In genomic region chr1:7634841-7635240, GRCh38 we compare ENCODE assay signal across 37 cellular contexts.
DNase-seq lines count a peak whose midpoint lies in the region; ATAC-seq, FAIRE-seq and TF ChIP-seq lines count a peak whose summit lies in the region.
"Had no signal": no experiment of that assay in that cellular context is flagged by ENCODE, and none has a peak within 500 bp of the region (broad histone marks: within the 10 kb centered on the region; RNA-seq: fewer than 3 reads in every experiment).

No MANE protein-coding gene starts in this region.

- H3K9me2 ChIP-seq in GM23338 (ENCODE audit: insufficient read depth): no peaks in the 10 kb centered on the region

- H4K5ac ChIP-seq in H1 (ENCODE audit: insufficient read length, low read depth, low read length): no peak overlapping the region

- H3K14ac ChIP-seq in H1 (ENCODE audit: insufficient read length): no peak overlapping the region

- H3K4me2 ChIP-seq in GM23338 (no peak overlapping the region), H1 (ENCODE audit: insufficient read depth in 1 of 2, low read depth in 2 of 2, low read length in 2 of 2) (no peak overlapping the region), osteoblast (ENCODE audit: insufficient read depth, low read length) (no peak overlapping the region)
- H3K4me2 ChIP-seq: A549; BLaER1; BLaER1 treated with 17β-estradiol and CSF1 and Interleukin-3, amounts not matched to agents 10 nM and 100 nM had no signal

- no peak overlapping the region for H3K4me3 ChIP-seq in left ventricle myocardium inferior
- H3K4me3 ChIP-seq in GM23338: no peak overlapping the region
- H3K4me3 ChIP-seq in H1 (ENCODE audit: extremely low read depth in 1 of 4, insufficient read depth in 2 of 4, low read depth in 3 of 4, low read length in 4 of 4): no peak overlapping the region
- H3K4me3 ChIP-seq in osteoblast (ENCODE audit: insufficient read depth, low read length): no peak overlapping the region
- H3K4me3 ChIP-seq: A549; BLaER1; BLaER1 treated with 17β-estradiol and CSF1 and Interleukin-3, amounts not matched to agents 10 nM and 100 nM had no signal

- no peak for FAIRE-seq in H1 (lab: Jason Lieb, UNC)
- FAIRE-seq: A204.1, A549, D721Med had no signal

- no peak overlapping the region for H3K56ac ChIP-seq in H1 (replicated peaks; ENCODE audit: insufficient read length, low read depth, low read length)

- no peaks in the 10 kb centered on the region for H3K4me1 ChIP-seq in left ventricle myocardium inferior
- no peaks in the 10 kb centered on the region for H3K4me1 ChIP-seq in GM23338 (ENCODE audit: insufficient read depth)
- peaks cover 0 to 4% (median under 1%) of the 10 kb centered on the region in 4 experiments; a peak in 2 of 7 replicates for H3K4me1 ChIP-seq in H1 (replicated peaks in 1 of 4; ENCODE audit: control insufficient read depth in 3 of 4, insufficient read depth in 4 of 4, low read length in 3 of 4)
- no peaks in the 10 kb centered on the region for H3K4me1 ChIP-seq in osteoblast (ENCODE audit: insufficient read depth, low read length)
- H3K4me1 ChIP-seq: A549, BLaER1, Caco-2 had no signal

- H3K9ac ChIP-seq in H1 (replicated peaks in 1 of 4; ENCODE audit: extremely low read depth in 1 of 4, low read depth in 3 of 4, low read length in 3 of 4): no peak overlapping the region
- H3K9ac ChIP-seq: BLaER1; BLaER1 treated with 17β-estradiol and CSF1 and Interleukin-3, amounts not matched to agents 10 nM and 100 nM had no signal

- ATAC-seq in Right ventricle myocardium inferior (no peak), GM23338 (no peak), HG02588 (IDR thresholded peaks at IDR 0.05; ENCODE audit: unreplicated experiment) (no peak), esophagus mucosa (no peak)
- ATAC-seq: A549; CD8-positive, alpha-beta T cell had no signal

- H3K9me3 Mint-ChIP-seq in GM23338: no peaks in the 10 kb centered on the region
- H3K9me3 Mint-ChIP-seq: CD14-positive monocyte; CD4-positive, alpha-beta memory T cell; CD4-positive, alpha-beta T cell; CD4-positive, CD25-positive, alpha-beta regulatory T cell; CD8-positive, alpha-beta memory T cell; CD8-positive, alpha-beta T cell had no signal

- H2AFZ ChIP-seq in GM23338 (no peak overlapping the region), H1 (ENCODE audit: low read length) (no peak overlapping the region), osteoblast (ENCODE audit: low read length) (no peak overlapping the region)

- POLR2A ChIA-PET in H1 (lab: Charles Lee; ENCODE audit: partially characterized antibody): no interaction called here

- no peaks in the 10 kb centered on the region for H3K23me2 ChIP-seq in H1 (ENCODE audit: low read depth, low read length)

- TF ChIP-seq CTCF in left ventricle myocardium inferior (IDR thresholded peaks at IDR 0.05; ENCODE audit: borderline replicate concordance) (no peak), GM23338 (conservative IDR thresholded peaks at IDR 0.05; ENCODE audit: low read depth in 2 of 2) (no peak), H1 (IDR thresholded peaks at IDR 0.05; ENCODE audit: control extremely low read depth in 1 of 3, insufficient read depth in 1 of 3, low read depth in 1 of 3, low read length in 3 of 3) (no peak), osteoblast (IDR thresholded peaks at IDR 0.05; ENCODE audit: extremely low read depth, low read depth, low read length) (no peak)

- H3K27ac ChIP-seq in left ventricle myocardium inferior (replicated peaks) (no peak overlapping the region), GM23338 (ENCODE audit: low read depth) (no peak overlapping the region), H1 (ENCODE audit: low read depth, low read length) (no peak overlapping the region), osteoblast (ENCODE audit: low read depth, low read length) (no peak overlapping the region)
- H3K27ac ChIP-seq: 22Rv1; A549; BLaER1; BLaER1 treated with 17β-estradiol and CSF1 and Interleukin-3, amounts not matched to agents 10 nM and 100 nM; C4-2B had no signal

- H3K9me3 ChIP-seq in left ventricle myocardium inferior (replicated peaks) (no peaks in the 10 kb centered on the region), H1 (ENCODE audit: insufficient read depth in 2 of 2, low read depth in 1 of 2, low read length in 1 of 2) (no peaks in the 10 kb centered on the region), osteoblast (ENCODE audit: low read depth, low read length) (no peaks in the 10 kb centered on the region)
- H3K9me3 ChIP-seq: A549; BE2C; BLaER1; BLaER1 treated with 17β-estradiol and CSF1 and Interleukin-3, amounts not matched to agents 10 nM and 100 nM; Caco-2 had no signal

- no peak overlapping the region for H3K4ac ChIP-seq in H1 (replicated peaks; ENCODE audit: insufficient read length, low read depth, low read length)

- TF ChIP-seq EP300 in H1 (IDR thresholded peaks at IDR 0.05; ENCODE audit: borderline replicate concordance in 1 of 2, low read depth in 2 of 2, low read length in 2 of 2): no peak

- CTCF ChIA-PET in H1 (lab: Charles Lee; ENCODE audit: partially characterized antibody): interaction anchor here (1.1 to 1.3 kb wide), 2 partner anchors 15 to 97 kb away, joined by 3 to 4 read pairs; no protein-coding TSS in a partner anchor

- intact Hi-C loops in Right ventricle myocardium inferior (cut with DNase I): no loop called here
- intact Hi-C loops in left ventricle myocardium inferior (cut with micrococcal nuclease): no loop called here

- H2BK20ac ChIP-seq in H1 (ENCODE audit: low read length): no peak overlapping the region

- H3K27ac Mint-ChIP-seq in GM23338: 0 out of 2 replicates have a peak overlapping the region, but pooled peaks have one; percentile 44
- H3K27ac Mint-ChIP-seq: B cell; CD4-positive, alpha-beta memory T cell; CD4-positive, alpha-beta T cell; CD4-positive, CD25-positive, alpha-beta regulatory T cell; CD8-positive, alpha-beta memory T cell; CD8-positive, alpha-beta T cell had no signal

- no peak overlapping the region for H4K91ac ChIP-seq in H1 (replicated peaks; ENCODE audit: insufficient read length, low read length)

- H4K20me1 ChIP-seq in GM23338 (replicated peaks; ENCODE audit: insufficient read depth) (no peaks in the 10 kb centered on the region), H1 (replicated peaks in 1 of 2; ENCODE audit: control insufficient read depth in 1 of 2, insufficient read depth in 2 of 2, low read length in 2 of 2) (no peaks in the 10 kb centered on the region), osteoblast (ENCODE audit: insufficient read depth, low read length) (no peaks in the 10 kb centered on the region)
- H4K20me1 ChIP-seq: BLaER1 had no signal

- TF ChIP-seq RAD21 in H1 (IDR thresholded peaks at IDR 0.05 in 1 of 2, conservative IDR thresholded peaks at IDR 0.05 in 1 of 2; ENCODE audit: low read depth in 2 of 2, low read length in 2 of 2): no peak

- no peak for TF ChIP-seq POLR2A in H1 (IDR thresholded peaks at IDR 0.05; ENCODE audit: control extremely low read depth in 1 of 2, low read depth in 2 of 2, low read length in 2 of 2)

- H3K79me2 ChIP-seq in GM23338 (replicated peaks; ENCODE audit: insufficient read depth): no peaks in the 10 kb centered on the region
- no peaks in the 10 kb centered on the region for H3K79me2 ChIP-seq in H1 (ENCODE audit: control insufficient read depth in 1 of 2, insufficient read depth in 2 of 2, low read length in 2 of 2)
- no peaks in the 10 kb centered on the region for H3K79me2 ChIP-seq in osteoblast (ENCODE audit: insufficient read depth, low read length)

- no peaks in the 10 kb centered on the region for H3F3A ChIP-seq in GM23338 (replicated peaks; ENCODE audit: low read depth)

- no peak overlapping the region for H2BK12ac ChIP-seq in H1 (ENCODE audit: low read depth, low read length)

- H3K36me3 Mint-ChIP-seq in GM23338 (ENCODE audit: low read depth): no peaks in the 10 kb centered on the region
- H3K36me3 Mint-ChIP-seq: CD14-positive monocyte; CD4-positive, alpha-beta memory T cell; CD4-positive, CD25-positive, alpha-beta regulatory T cell; CD8-positive, alpha-beta memory T cell; CD8-positive, alpha-beta T cell had no signal

- H3K36me3 ChIP-seq in left ventricle myocardium inferior (no peaks in the 10 kb centered on the region), GM23338 (ENCODE audit: insufficient read depth) (no peaks in the 10 kb centered on the region), H1 (ENCODE audit: control insufficient read depth in 2 of 4, insufficient read depth in 4 of 4, low read length in 3 of 4) (no peaks in the 10 kb centered on the region), osteoblast (ENCODE audit: insufficient read depth, low read length) (no peaks in the 10 kb centered on the region)
- H3K36me3 ChIP-seq: BE2C; BLaER1; BLaER1 treated with 17β-estradiol and CSF1 and Interleukin-3, amounts not matched to agents 10 nM and 100 nM had no signal

- H2BK120ac ChIP-seq in H1 (replicated peaks; ENCODE audit: low read depth, low read length): no peak overlapping the region

- WGBS in H1 (ENCODE audit: extremely low coverage in 1 of 2, insufficient coverage in 1 of 2, insufficient read length in 1 of 2, insufficient replicate concordance in 2 of 2, low coverage in 1 of 2, low lambda C conversion rate in 2 of 2, missing lambda C conversion rate in 1 of 2), 2 experiments: 93% methylated on average over 7 of the region's 7 CpGs; no CpG with 5 or more reads in 1 of the 2 experiments

- peaks cover 14% of the 10 kb centered on the region for H3K27me3 Mint-ChIP-seq in GM23338 (ENCODE audit: insufficient read depth, low read depth, poor library complexity)

- H3K27me3 ChIP-seq in left ventricle myocardium inferior (ENCODE audit: low read depth) (peaks cover 9% of the 10 kb centered on the region), GM23338 (ENCODE audit: insufficient read depth) (no peaks in the 10 kb centered on the region), H1 (replicated peaks in 1 of 4; ENCODE audit: control insufficient read depth in 3 of 4, extremely low read depth in 1 of 4, insufficient read depth in 3 of 4, low read length in 3 of 4) (no peaks in the 10 kb centered on the region), osteoblast (ENCODE audit: insufficient read depth, low read length) (peaks cover 13% of the 10 kb centered on the region)
- H3K27me3 ChIP-seq: BE2C; BLaER1; BLaER1 treated with 17β-estradiol and CSF1 and Interleukin-3, amounts not matched to agents 10 nM and 100 nM had no signal

- no peaks in the 10 kb centered on the region for H3K79me1 ChIP-seq in H1 (ENCODE audit: low read depth, low read length)

- H3K4me1 Mint-ChIP-seq in GM23338: peaks cover 13% of the 10 kb centered on the region
- H3K4me1 Mint-ChIP-seq: B cell; CD14-positive monocyte; CD4-positive, alpha-beta memory T cell; CD4-positive, CD25-positive, alpha-beta regulatory T cell; CD8-positive, alpha-beta memory T cell had no signal

- no peak overlapping the region for H2BK5ac ChIP-seq in H1 (ENCODE audit: low read depth, low read length)

- no peak overlapping the region for H3K23ac ChIP-seq in H1 (ENCODE audit: insufficient read length)

- H2BK15ac ChIP-seq in H1 (ENCODE audit: low read length): no peak overlapping the region

- DNase-seq in Right ventricle myocardium inferior (ENCODE audit: missing footprints) (peak; percentile 39), left ventricle myocardium inferior (no peak), GM23338 (ENCODE audit: low spot score) (no peak), H1 (ENCODE audit: low read depth in 1 of 2, low spot score in 2 of 2) (no peak), osteoblast (ENCODE audit: insufficient read length, low spot score, missing footprints) (peak; percentile 90), UCSD-AML1 (lab: John Stamatoyannopoulos, UW; ENCODE audit: unreplicated experiment) (no peak)
- DNase-seq: 8988T; ACHN; AML-193; BE2C; C1 segment of cervical spinal cord; Caco-2; Calu3; CD4-positive, alpha-beta memory T cell; CD4-positive, alpha-beta T cell; CD4-positive, CD25-positive, alpha-beta regulatory T cell; CD8-positive, alpha-beta memory T cell; CD8-positive, alpha-beta T cell; COR-L47; DMS 273 treated with DMSO at 0.1 percent for 48 hours; DMS153; DMS53; DMS79; DMS79 treated with DMSO at 0.1 percent for 48 hours; DND-41; EL had no signal

- H4K8ac ChIP-seq in H1 (ENCODE audit: extremely low read depth, insufficient read depth, low read length): no peak overlapping the region; the same call in 1 of the 2 replicates

- no peak overlapping the region for H2AK5ac ChIP-seq in H1 (ENCODE audit: low read depth, low read length)

- no peak overlapping the region for H3K4me3 Mint-ChIP-seq in GM23338
- H3K4me3 Mint-ChIP-seq: B cell; CD14-positive monocyte; CD4-positive, alpha-beta memory T cell; CD4-positive, alpha-beta T cell; CD4-positive, CD25-positive, alpha-beta regulatory T cell; CD8-positive, alpha-beta memory T cell; CD8-positive, alpha-beta T cell had no signal

- peak overlapping the region; percentile 71; the same call in 1 of the 2 replicates for H3K18ac ChIP-seq in H1 (ENCODE audit: extremely low read depth, low read length)

Comparison
In these comparisons a context has a peak if more than half of its experiments do, and no peak if none do; other contexts are left out.
1. DNase-seq: peak in Right ventricle myocardium inferior (single experiment) and osteoblast (single experiment); none in left ventricle myocardium inferior (single experiment), GM23338 (single experiment), H1 (0 of 2) and UCSD-AML1 (single experiment).